ENCODE assay signal across 11 cellular contexts in the genomic region with DNA sequence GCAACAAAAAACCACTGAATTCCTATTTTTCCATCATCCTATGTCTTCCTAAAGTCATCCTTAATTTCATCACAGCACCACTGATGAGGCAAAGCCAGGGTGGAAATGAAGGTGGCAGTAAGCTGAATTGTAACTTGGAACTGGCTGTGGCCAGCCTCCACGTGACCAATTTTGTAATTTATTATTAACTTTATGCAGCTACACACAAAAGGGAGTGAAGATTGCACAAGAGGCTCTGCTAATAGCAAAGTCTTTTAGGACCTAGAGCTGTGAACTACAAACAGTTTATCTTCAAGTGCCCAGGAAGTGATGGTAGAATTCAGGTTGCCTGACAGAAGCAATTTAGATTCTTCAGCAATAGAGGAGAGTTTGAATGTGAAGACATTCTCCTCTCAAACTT.
DNase-seq lines count a peak whose midpoint lies in the region; ATAC-seq, FAIRE-seq and TF ChIP-seq lines count a peak whose summit lies in the region.
"Had no signal": no experiment of that assay in that cellular context is flagged by ENCODE, and none has a peak within 500 bp of the region (broad histone marks: within the 10 kb centered on the region; RNA-seq: fewer than 3 reads in every experiment).

No MANE protein-coding gene starts in this region.

- TF ChIP-seq CTCF in A549 (IDR thresholded peaks at IDR 0.05) (no peak), kidney (IDR thresholded peaks at IDR 0.05; ENCODE audit: borderline replicate concordance, extremely low read depth, insufficient read depth) (no peak), prostate gland (IDR thresholded peaks at IDR 0.05) (no peak), MM.1S (IDR thresholded peaks at IDR 0.05; ENCODE audit: low read length) (no peak)

- H3K27ac ChIP-seq in A549: no peak overlapping the region
- peak overlapping the region; percentile 15 to 74 for H3K27ac ChIP-seq in kidney (ENCODE audit: low read depth in 2 of 2, low read length in 2 of 2)
- no peak overlapping the region for H3K27ac ChIP-seq in prostate gland
- H3K27ac ChIP-seq in MM.1S (ENCODE audit: low read length): no peak overlapping the region
- H3K27ac ChIP-seq: ascending aorta had no signal

- no peaks in the 10 kb centered on the region for H3K79me2 ChIP-seq in MM.1S (ENCODE audit: low read length)

- TF ChIP-seq EP300 in A549 (IDR thresholded peaks at IDR 0.05): no peak

- H4K20me1 ChIP-seq in MM.1S (ENCODE audit: insufficient read depth, low read length): no peaks in the 10 kb centered on the region

- H3K9me3 ChIP-seq in A549 (no peaks in the 10 kb centered on the region), kidney (ENCODE audit: control insufficient read depth in 1 of 2, low read length in 2 of 2) (no peaks in the 10 kb centered on the region), prostate gland (no peaks in the 10 kb centered on the region), MM.1S (replicated peaks; ENCODE audit: insufficient read depth, low read length) (no peaks in the 10 kb centered on the region)
- H3K9me3 ChIP-seq: ascending aorta had no signal

- no peak overlapping the region for H2AFZ ChIP-seq in MM.1S (ENCODE audit: low read length)

- H3K4me3 Mint-ChIP-seq in activated CD4-positive, alpha-beta memory T cell treated with anti-CD3 and anti-CD28 coated beads for 36 hours: no peak overlapping the region

- FAIRE-seq in A549 (lab: Jason Lieb, UNC) (no peak), kidney (lab: Jason Lieb, UNC) (peak; percentile 52)

- H3K4me1 ChIP-seq in A549: peaks cover 17% of the 10 kb centered on the region; the same call in 2 of the 3 replicates
- H3K4me1 ChIP-seq in kidney (ENCODE audit: control insufficient read depth in 1 of 2, insufficient read depth in 1 of 2, low read depth in 1 of 2, low read length in 2 of 2): peaks cover 15 to 18% of the 10 kb centered on the region in 2 donors
- H3K4me1 ChIP-seq in prostate gland (replicated peaks): no peaks in the 10 kb centered on the region
- no peaks in the 10 kb centered on the region for H3K4me1 ChIP-seq in MM.1S (ENCODE audit: low read length)
- H3K4me1 ChIP-seq: ascending aorta had no signal

- H3K9ac ChIP-seq in kidney (ENCODE audit: low read length in 2 of 2) (no peak overlapping the region), MM.1S (ENCODE audit: low read length) (no peak overlapping the region)

- no peaks in the 10 kb centered on the region for H3K36me3 Mint-ChIP-seq in activated CD4-positive, alpha-beta memory T cell treated with anti-CD3 and anti-CD28 coated beads for 36 hours

- CTCF ChIA-PET in A549 (lab: Yijun Ruan, JAX): no interaction called here
- CTCF ChIA-PET in activated CD4-positive, alpha-beta memory T cell treated with anti-CD3 and anti-CD28 coated beads for 36 hours (lab: Charles Lee): interaction anchor here (1.1 to 3.5 kb wide), 6 partner anchors 17 to 308 kb away, joined by 3 to 21 read pairs (median 6); no protein-coding TSS in a partner anchor

- H3K27me3 Mint-ChIP-seq in activated CD4-positive, alpha-beta memory T cell treated with anti-CD3 and anti-CD28 coated beads for 36 hours: peaks cover 18% of the 10 kb centered on the region

- no peak for TF ChIP-seq POLR2A in A549 (IDR thresholded peaks at IDR 0.05; ENCODE audit: low read length)
- TF ChIP-seq POLR2A in prostate gland (IDR thresholded peaks at IDR 0.05): no peak

- ATAC-seq in A549 (no peak), GM21786 (IDR thresholded peaks at IDR 0.05; ENCODE audit: unreplicated experiment) (peak; percentile 19)

- H3K4me2 ChIP-seq in A549 (no peak overlapping the region; the same call in 2 of the 3 replicates), MM.1S (ENCODE audit: low read depth, low read length) (no peak overlapping the region)

- TF ChIP-seq RAD21 in A549 (conservative IDR thresholded peaks at IDR 0.05 in 1 of 2, IDR thresholded peaks at IDR 0.05 in 1 of 2): no peak

- no peaks in the 10 kb centered on the region for H3K9me2 ChIP-seq in MM.1S (replicated peaks; ENCODE audit: insufficient read depth, low read length)

- H3K36me3 ChIP-seq in kidney (ENCODE audit: control insufficient read depth in 1 of 2, insufficient read depth in 2 of 2, low read length in 2 of 2) (no peaks in the 10 kb centered on the region), prostate gland (no peaks in the 10 kb centered on the region), MM.1S (replicated peaks; ENCODE audit: insufficient read depth, low read length) (no peaks in the 10 kb centered on the region)
- H3K36me3 ChIP-seq: ascending aorta had no signal

- H3K4me1 Mint-ChIP-seq in activated CD4-positive, alpha-beta memory T cell treated with anti-CD3 and anti-CD28 coated beads for 36 hours (ENCODE audit: low read depth): peaks cover 61% of the 10 kb centered on the region

- no peaks in the 10 kb centered on the region for H3F3A ChIP-seq in MM.1S (ENCODE audit: insufficient read depth, low read length)

- POLR2A ChIA-PET in A549 (lab: Yijun Ruan, JAX): no interaction called here
- POLR2A ChIA-PET in activated CD4-positive, alpha-beta memory T cell treated with anti-CD3 and anti-CD28 coated beads for 36 hours (lab: Charles Lee): interaction anchor here (0.9 to 2.5 kb wide), 9 partner anchors 9 to 1471 kb away, joined by 3 to 22 read pairs (median 3); a partner anchor contains a TSS

- H3K4me3 ChIP-seq in A549: no peak overlapping the region
- H3K4me3 ChIP-seq in kidney (ENCODE audit: low read length in 2 of 2): no peak overlapping the region
- no peak overlapping the region for H3K4me3 ChIP-seq in prostate gland
- no peak overlapping the region for H3K4me3 ChIP-seq in MM.1S (ENCODE audit: low read length)
- H3K4me3 ChIP-seq: ascending aorta had no signal

- peak overlapping the region; percentile 78 for H3K27ac Mint-ChIP-seq in activated CD4-positive, alpha-beta memory T cell treated with anti-CD3 and anti-CD28 coated beads for 36 hours

- DNase-seq in A549 (ENCODE audit: low read depth in 1 of 2, low spot score in 1 of 2) (no peak), kidney (no peak), prostate gland (ENCODE audit: low spot score) (no peak), NCI-H2227 treated with DMSO at 0.1 percent for 48 hours (lab: John Stamatoyannopoulos, UW) (no peak), MM.1S (no peak), inferior parietal cortex (ENCODE audit: extremely low spot score) (no peak)
- no peak for DNase-seq in activated CD4-positive, alpha-beta memory T cell treated with anti-CD3 and anti-CD28 coated beads for 36 hours
- DNase-seq: Karpas-422; stimulated activated CD4-positive, alpha-beta T cell treated with anti-CD3 and anti-CD28 coated beads, Interleukin-2, amount 100 ng/mL, for 48 hours had no signal

- H3K27me3 ChIP-seq in prostate gland (replicated peaks; ENCODE audit: insufficient read depth) (no peaks in the 10 kb centered on the region), MM.1S (replicated peaks; ENCODE audit: insufficient read depth, low read length) (no peaks in the 10 kb centered on the region)
- H3K27me3 ChIP-seq: ascending aorta had no signal

- intact Hi-C loops in activated CD4-positive, alpha-beta memory T cell treated with anti-CD3 and anti-CD28 coated beads for 36 hours (cut with micrococcal nuclease): loop anchor here (2.0 to 5.0 kb wide), 3 partner anchors 118 to 288 kb away; no protein-coding TSS in a partner anchor
- intact Hi-C loops in kidney (cut with DNase I) (no loop called here), prostate gland (cut with DNase I) (no loop called here)

- H3K9me3 Mint-ChIP-seq in activated CD4-positive, alpha-beta memory T cell treated with anti-CD3 and anti-CD28 coated beads for 36 hours: no peaks in the 10 kb centered on the region

- 0% methylated on average over 1 of the region's 1 CpG for WGBS in A549 (ENCODE audit: missing lambda C conversion rate)
- WGBS in prostate gland: 19% methylated on average over 1 of the region's 1 CpG

TF ChIP-seq in A549, 52 proteins besides CTCF, POLR2A, EP300 and RAD21:
- TF ChIP-seq FOSB (CRISPR knock-in tag; IDR thresholded peaks at IDR 0.05) (no peak), GATA3 (IDR thresholded peaks at IDR 0.05; ENCODE audit: borderline replicate concordance) (no peak), PHF8 (IDR thresholded peaks at IDR 0.05; ENCODE audit: borderline replicate concordance, low read depth) (no peak), HOXB5 (CRISPR knock-in tag; IDR thresholded peaks at IDR 0.05) (no peak), POLR2AphosphoS2 (conservative IDR thresholded peaks at IDR 0.05; ENCODE audit: low read length) (no peak), CEBPB (IDR thresholded peaks at IDR 0.05) (peak; percentile 9 to 27; a peak in 1 of 4 replicates), EHF (CRISPR knock-in tag; IDR thresholded peaks at IDR 0.05) (no peak), ESRRA (IDR thresholded peaks at IDR 0.05; ENCODE audit: borderline replicate concordance, low read length) (no peak), BHLHE40 (IDR thresholded peaks at IDR 0.05; ENCODE audit: low read depth, low read length) (no peak), KDM1A (IDR thresholded peaks at IDR 0.05; ENCODE audit: low read depth) (no peak), ZSCAN20 (CRISPR knock-in tag; IDR thresholded peaks at IDR 0.05) (no peak)
- TF ChIP-seq, protein P1, sequence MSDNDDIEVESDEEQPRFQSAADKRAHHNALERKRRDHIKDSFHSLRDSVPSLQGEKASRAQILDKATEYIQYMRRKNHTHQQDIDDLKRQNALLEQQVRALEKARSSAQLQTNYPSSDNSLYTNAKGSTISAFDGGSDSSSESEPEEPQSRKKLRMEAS (IDR thresholded peaks at IDR 0.05): no peak
- TF ChIP-seq, protein P2, sequence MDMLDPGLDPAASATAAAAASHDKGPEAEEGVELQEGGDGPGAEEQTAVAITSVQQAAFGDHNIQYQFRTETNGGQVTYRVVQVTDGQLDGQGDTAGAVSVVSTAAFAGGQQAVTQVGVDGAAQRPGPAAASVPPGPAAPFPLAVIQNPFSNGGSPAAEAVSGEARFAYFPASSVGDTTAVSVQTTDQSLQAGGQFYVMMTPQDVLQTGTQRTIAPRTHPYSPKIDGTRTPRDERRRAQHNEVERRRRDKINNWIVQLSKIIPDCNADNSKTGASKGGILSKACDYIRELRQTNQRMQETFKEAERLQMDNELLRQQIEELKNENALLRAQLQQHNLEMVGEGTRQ (IDR thresholded peaks at IDR 0.05): peak; percentile 47; the same call in 1 of the 2 replicates
TF ChIP-seq in A549: peak in this region for 2.

Comparison
In these comparisons a context has a peak if more than half of its experiments do, and no peak if none do; other contexts are left out.
1. H3K27ac ChIP-seq: peak in kidney (2 of 2); none in A549 (0 of 2), prostate gland (0 of 2) and MM.1S (single experiment).